1 cellular context compared by ENCODE assay signal in the genomic region with DNA sequence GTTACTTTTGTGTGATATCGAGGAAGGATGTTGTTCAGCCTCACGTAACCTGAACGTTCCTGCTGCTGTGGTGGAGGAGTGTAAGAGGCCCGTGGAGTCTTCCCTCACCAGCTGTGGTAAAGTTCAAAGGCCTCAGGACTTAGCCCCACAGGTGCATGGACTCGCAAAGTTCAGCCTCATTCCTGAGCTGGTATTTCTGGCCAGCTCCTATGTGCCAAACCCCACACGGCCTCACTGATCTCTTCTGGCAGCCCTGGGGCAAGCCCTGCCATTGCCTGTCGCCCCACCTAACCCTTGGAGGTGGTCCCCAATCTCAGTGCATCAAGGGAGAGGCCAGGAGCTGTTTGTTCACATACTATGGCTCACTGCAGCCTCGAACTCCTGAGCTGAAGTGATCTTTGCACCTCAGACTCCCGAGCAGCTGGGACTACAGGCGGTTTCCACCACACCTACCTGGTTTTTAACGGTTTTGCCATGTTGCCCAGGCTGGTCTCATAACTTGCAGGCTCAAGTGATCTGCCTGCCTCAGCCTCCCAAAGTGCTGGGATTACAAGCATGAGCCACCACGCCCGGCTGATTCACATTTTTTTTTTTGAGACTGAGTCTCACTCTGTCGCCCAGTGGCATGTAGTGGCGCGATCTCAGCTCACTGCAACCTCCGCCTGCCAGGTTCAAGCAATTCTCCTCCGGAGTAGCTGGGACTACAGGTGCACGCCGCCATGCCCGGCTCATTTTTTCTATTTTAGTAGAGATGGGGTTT.
TF ChIP-seq lines count a peak whose summit lies in the region.

No MANE protein-coding gene starts in this region.

TF ChIP-seq in HEK293, 187 proteins besides CTCF, POLR2A, EP300 and RAD21 (continued from another document):
- no peak for TF ChIP-seq ZNF645 (tag by site-specific recombination; IDR thresholded peaks at IDR 0.05)
- TF ChIP-seq, protein P1, sequence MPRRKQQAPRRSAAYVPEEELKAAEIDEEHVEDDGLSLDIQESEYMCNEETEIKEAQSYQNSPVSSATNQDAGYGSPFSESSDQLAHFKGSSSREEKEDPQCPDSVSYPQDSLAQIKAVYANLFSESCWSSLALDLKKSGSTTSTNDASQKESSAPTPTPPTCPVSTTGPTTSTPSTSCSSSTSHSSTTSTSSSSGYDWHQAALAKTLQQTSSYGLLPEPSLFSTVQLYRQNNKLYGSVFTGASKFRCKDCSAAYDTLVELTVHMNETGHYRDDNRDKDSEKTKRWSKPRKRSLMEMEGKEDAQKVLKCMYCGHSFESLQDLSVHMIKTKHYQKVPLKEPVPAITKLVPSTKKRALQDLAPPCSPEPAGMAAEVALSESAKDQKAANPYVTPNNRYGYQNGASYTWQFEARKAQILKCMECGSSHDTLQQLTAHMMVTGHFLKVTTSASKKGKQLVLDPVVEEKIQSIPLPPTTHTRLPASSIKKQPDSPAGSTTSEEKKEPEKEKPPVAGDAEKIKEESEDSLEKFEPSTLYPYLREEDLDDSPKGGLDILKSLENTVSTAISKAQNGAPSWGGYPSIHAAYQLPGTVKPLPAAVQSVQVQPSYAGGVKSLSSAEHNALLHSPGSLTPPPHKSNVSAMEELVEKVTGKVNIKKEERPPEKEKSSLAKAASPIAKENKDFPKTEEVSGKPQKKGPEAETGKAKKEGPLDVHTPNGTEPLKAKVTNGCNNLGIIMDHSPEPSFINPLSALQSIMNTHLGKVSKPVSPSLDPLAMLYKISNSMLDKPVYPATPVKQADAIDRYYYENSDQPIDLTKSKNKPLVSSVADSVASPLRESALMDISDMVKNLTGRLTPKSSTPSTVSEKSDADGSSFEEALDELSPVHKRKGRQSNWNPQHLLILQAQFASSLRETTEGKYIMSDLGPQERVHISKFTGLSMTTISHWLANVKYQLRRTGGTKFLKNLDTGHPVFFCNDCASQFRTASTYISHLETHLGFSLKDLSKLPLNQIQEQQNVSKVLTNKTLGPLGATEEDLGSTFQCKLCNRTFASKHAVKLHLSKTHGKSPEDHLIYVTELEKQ (tag by site-specific recombination; IDR thresholded peaks at IDR 0.05; ENCODE audit: borderline replicate concordance) = no peak
